In genomic region chr1:198788561-198789064, GRCh38 we compare ENCODE assay signal across 8 cellular contexts.
DNase-seq lines count a peak whose midpoint lies in the region; ATAC-seq, FAIRE-seq and TF ChIP-seq lines count a peak whose summit lies in the region.

No MANE protein-coding gene starts in this region.

- TF ChIP-seq CTCF in kidney (IDR thresholded peaks at IDR 0.05; ENCODE audit: borderline replicate concordance, extremely low read depth, insufficient read depth) = no peak

- no peak overlapping the region for H3K27ac ChIP-seq in kidney (ENCODE audit: low read depth in 2 of 2, low read length in 2 of 2)

- peak overlapping the region in 4 of 5 donors; percentile 15 to 27 (median 19) for H3K4me3 Mint-ChIP-seq in immature natural killer cell

- no peaks in the 10 kb centered on the region for H3K9me3 ChIP-seq in kidney (ENCODE audit: control insufficient read depth in 1 of 2, low read length in 2 of 2)

- intact Hi-C loops in kidney (cut with DNase I) = no loop called here

- peak; percentile 97 for ATAC-seq in GM18868 (IDR thresholded peaks at IDR 0.05; ENCODE audit: unreplicated experiment)
- ATAC-seq in HG03066 (IDR thresholded peaks at IDR 0.05; ENCODE audit: low read depth, unreplicated experiment) = peak; percentile 78

- no peaks in the 10 kb centered on the region for H3K9me3 Mint-ChIP-seq in immature natural killer cell

- H3K27me3 Mint-ChIP-seq in immature natural killer cell (ENCODE audit: low read depth in 3 of 3) = peaks cover 0 to 7% (median 4%) of the 10 kb centered on the region in 3 donors

- H3K9ac ChIP-seq in kidney (ENCODE audit: low read length in 2 of 2) = no peak overlapping the region

- no peaks in the 10 kb centered on the region for H3K4me1 ChIP-seq in kidney (ENCODE audit: control insufficient read depth in 1 of 2, insufficient read depth in 1 of 2, low read depth in 1 of 2, low read length in 2 of 2)

- FAIRE-seq in kidney (lab: Jason Lieb, UNC) = no peak

- DNase-seq in Ammon's horn (ENCODE audit: low spot score) (peak; percentile 26), SK-N-DZ (ENCODE audit: low spot score) (peak; percentile 19), immature natural killer cell (peak; percentile 77 to 85 (median 83)), NCI-H2081 (lab: John Stamatoyannopoulos, UW) (no peak), kidney (no peak)
- no peak for DNase-seq in stimulated activated CD4-positive, alpha-beta T cell treated with anti-CD3 and anti-CD28 coated beads, Interleukin-2, amount 100 ng/mL, for 24 hours

- H3K4me1 Mint-ChIP-seq in immature natural killer cell = peaks cover 41 to 57% of the 10 kb centered on the region in 2 donors

- H3K27ac Mint-ChIP-seq in immature natural killer cell = peak overlapping the region; percentile 91 to 97 (median 94)

- H3K4me3 ChIP-seq in kidney (ENCODE audit: low read length in 2 of 2) = no peak overlapping the region

- H3K36me3 ChIP-seq in kidney (ENCODE audit: control insufficient read depth in 1 of 2, insufficient read depth in 2 of 2, low read length in 2 of 2) = no peaks in the 10 kb centered on the region

- no peaks in the 10 kb centered on the region for H3K36me3 Mint-ChIP-seq in immature natural killer cell

Comparison
In these comparisons a context has a peak if more than half of its experiments do, and no peak if none do; other contexts are left out.
1. DNase-seq: peak in Ammon's horn (single experiment), SK-N-DZ (single experiment) and immature natural killer cell (3 of 3); none in NCI-H2081 (0 of 2), kidney (single experiment) and stimulated activated CD4-positive, alpha-beta T cell treated with anti-CD3 and anti-CD28 coated beads, Interleukin-2, amount 100 ng/mL, for 24 hours (0 of 2).